15 cellular contexts compared by ENCODE assay signal in genomic region chr13:112638919-112639318, GRCh38.
"Had no signal": no experiment of that assay in that cellular context is flagged by ENCODE, and none has a peak within 500 bp of the region (broad histone marks: within the 10 kb centered on the region; RNA-seq: fewer than 3 reads in every experiment).

No MANE protein-coding gene starts in this region.

- H3K27me3 ChIP-seq: pancreas, testis had no signal

- H3K36me3 ChIP-seq: gastrocnemius medialis, heart left ventricle, pancreas, stomach had no signal

- H3K4me3 ChIP-seq: gastrocnemius medialis, heart left ventricle, mucosa of descending colon, pancreas, stomach, testis had no signal

- H3K27ac ChIP-seq: gastrocnemius medialis, heart left ventricle, pancreas, stomach, testis had no signal

- H3K9me3 ChIP-seq: gastrocnemius medialis, heart left ventricle, mucosa of descending colon, pancreas, stomach, testis had no signal

- DNase-seq: activated CD4-positive, alpha-beta T cell treated with anti-CD3 and anti-CD28 coated beads, Interleukin-2, amount 50 U/mL, for 1 hour; activated naive CD8-positive, alpha-beta T cell treated with anti-CD3 and anti-CD28 coated beads, Interleukin-2, amount 10 ng/mL, durations not matched to agents 7 days and 5 days; activated T-cell treated with anti-CD3 and anti-CD28 coated beads for 4 hours; anterior cingulate cortex; cerebellar nuclear complex; gastrocnemius medialis; heart left ventricle; immature natural killer cell; stimulated activated CD4-positive, alpha-beta T cell treated with anti-CD3 and anti-CD28 coated beads, Interleukin-12 subunit alpha, Interleukin-12 subunit beta, amount 100 ng/mL, for 4 hours; stimulated activated CD4-positive, alpha-beta T cell treated with anti-CD3 and anti-CD28 coated beads, Interleukin-2, amount 100 ng/mL, for 24 hours; stomach; testis had no signal

- H3K4me1 ChIP-seq: gastrocnemius medialis, testis had no signal

- ATAC-seq: gastrocnemius medialis; heart left ventricle; naive thymus-derived CD4-positive, alpha-beta T cell; pancreas had no signal
